ENCODE assay signal across 19 cellular contexts in the genomic region with DNA sequence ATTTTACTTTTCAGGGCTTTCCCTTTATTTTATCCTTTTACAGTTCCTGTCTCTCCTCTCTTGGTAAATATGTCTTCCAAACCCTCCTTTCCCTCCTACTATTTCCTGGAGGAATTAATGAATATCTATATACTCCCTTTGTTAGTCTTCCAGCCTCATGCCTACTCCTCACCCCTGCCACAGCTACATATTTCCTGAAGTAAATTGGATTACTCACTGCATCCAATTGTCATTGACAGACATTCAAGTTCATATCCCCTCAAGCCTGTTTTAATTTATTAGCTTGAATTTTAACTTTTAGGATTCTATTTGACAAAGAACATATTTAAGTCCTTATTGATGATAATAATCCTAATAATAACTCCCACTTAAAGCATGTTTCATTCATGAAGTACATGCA.
DNase-seq lines count a peak whose midpoint lies in the region; TF ChIP-seq lines count a peak whose summit lies in the region.
"Had no signal": no experiment of that assay in that cellular context is flagged by ENCODE, and none has a peak within 500 bp of the region (broad histone marks: within the 10 kb centered on the region; RNA-seq: fewer than 3 reads in every experiment).

No MANE protein-coding gene starts in this region.

- no peak overlapping the region for H3K4me3 ChIP-seq in SK-N-MC
- H3K4me3 ChIP-seq: BLaER1 had no signal

- peak; percentile 4 for DNase-seq in COLO829 (ENCODE audit: low spot score)
- DNase-seq in H9 = no peak
- peak; percentile 28 for DNase-seq in SK-N-MC (ENCODE audit: low read depth, low spot score)
- no peak for DNase-seq in nephron progenitor cell
- no peak for DNase-seq in islet precursor cell
- DNase-seq in NCI-H1092 treated with DMSO at 0.1 percent for 48 hours (lab: John Stamatoyannopoulos, UW) = no peak
- no peak for DNase-seq in NCI-H526 treated with DMSO at 0.1 percent for 48 hours (lab: John Stamatoyannopoulos, UW)
- DNase-seq: Calu3; CD4-positive, alpha-beta T cell; CD8-positive, alpha-beta memory T cell; COR-L47; DMS53; DMS79 treated with DMSO at 0.1 percent for 48 hours; GF-D8; H7; HFFc6 had no signal

- H3K9me3 Mint-ChIP-seq in H9 (0 out of 5 replicates have a peak, but pooled peaks cover 0 to 2% of the 10 kb centered on the region in 2 experiments), nephron progenitor cell (no peaks in the 10 kb centered on the region)
- H3K9me3 Mint-ChIP-seq: CD4-positive, alpha-beta T cell had no signal

- no peak overlapping the region for H4K91ac ChIP-seq in H9 (ENCODE audit: insufficient read length, low read depth, low read length)

- no peak overlapping the region for H2BK12ac ChIP-seq in H9 (ENCODE audit: insufficient read length, low read depth, low read length)

- H3K9ac ChIP-seq in H9 (ENCODE audit: extremely low read depth, insufficient read length, low read length) = no peak overlapping the region
- no peak overlapping the region for H3K9ac ChIP-seq in SK-N-MC (ENCODE audit: insufficient read length)
- H3K9ac ChIP-seq: BLaER1 had no signal

- H3T11ph ChIP-seq in H9 (ENCODE audit: low read length) = no peak overlapping the region

- no peaks in the 10 kb centered on the region for H3K36me3 Mint-ChIP-seq in H9 (ENCODE audit: insufficient read depth in 1 of 3, low read depth in 3 of 3)
- H3K36me3 Mint-ChIP-seq in nephron progenitor cell (ENCODE audit: low read depth) = no peaks in the 10 kb centered on the region
- H3K36me3 Mint-ChIP-seq: CD14-positive monocyte had no signal

- peak overlapping the region; percentile 7 to 63 (median 45); a peak in 3 of 7 replicates for H3K27ac Mint-ChIP-seq in H9
- peak overlapping the region; percentile 80 for H3K27ac Mint-ChIP-seq in nephron progenitor cell
- H3K27ac Mint-ChIP-seq: B cell; CD14-positive monocyte; CD4-positive, alpha-beta T cell; CD8-positive, alpha-beta memory T cell; HFFc6 had no signal

- no peaks in the 10 kb centered on the region for H3K79me1 ChIP-seq in H9 (ENCODE audit: insufficient read depth, low read depth, low read length, poor library complexity, severe bottlenecking)

- peaks cover 35 to 48% of the 10 kb centered on the region in 2 experiments for H3K4me1 Mint-ChIP-seq in H9
- peaks cover 14% of the 10 kb centered on the region for H3K4me1 Mint-ChIP-seq in nephron progenitor cell
- H3K4me1 Mint-ChIP-seq: B cell; CD14-positive monocyte; CD8-positive, alpha-beta memory T cell had no signal

- no peak overlapping the region for H2AFZ ChIP-seq in H9 (ENCODE audit: low read length)

- H4K8ac ChIP-seq in H9 (replicated peaks; ENCODE audit: insufficient read length, low read depth, low read length) = no peak overlapping the region

- no peak overlapping the region for H3K4me2 ChIP-seq in H9 (ENCODE audit: insufficient read depth, insufficient read length, low read length)
- H3K4me2 ChIP-seq: BLaER1 had no signal

- no peak overlapping the region for H3K4ac ChIP-seq in H9 (ENCODE audit: low read depth, low read length)

- H3K23me2 ChIP-seq in H9 (ENCODE audit: insufficient read length, low read depth, low read length, poor library complexity, severe bottlenecking) = no peaks in the 10 kb centered on the region

- H4K20me1 ChIP-seq in H9 (ENCODE audit: control insufficient read depth, insufficient read depth, insufficient read length) = no peaks in the 10 kb centered on the region
- H4K20me1 ChIP-seq: BLaER1 had no signal

- no peak overlapping the region for H2BK120ac ChIP-seq in H9 (ENCODE audit: low read depth, low read length, poor library complexity, severe bottlenecking)

- no peaks in the 10 kb centered on the region for H3K27me3 ChIP-seq in H9 (ENCODE audit: insufficient read depth, low read length)
- H3K27me3 ChIP-seq: BLaER1 had no signal

- H2BK15ac ChIP-seq in H9 (ENCODE audit: low read depth, low read length) = no peak overlapping the region

- no peak overlapping the region for H2AK5ac ChIP-seq in H9 (ENCODE audit: insufficient read length, low read length)

- no peak overlapping the region for H2BK20ac ChIP-seq in H9 (ENCODE audit: low read depth, low read length, poor library complexity, severe bottlenecking)

- H3K23ac ChIP-seq in H9 (ENCODE audit: insufficient read length, low read depth, low read length) = no peak overlapping the region

- H4K5ac ChIP-seq in H9 (ENCODE audit: insufficient read length, low read depth, low read length) = no peak overlapping the region

- TF ChIP-seq CTCF in H9 (conservative IDR thresholded peaks at IDR 0.05) = no peak
- TF ChIP-seq CTCF in nephron progenitor cell (IDR thresholded peaks at IDR 0.05) = no peak

- no peak overlapping the region for H3K27ac ChIP-seq in H9 (ENCODE audit: insufficient read length, low read depth, low read length)
- H3K27ac ChIP-seq in SK-N-MC = no peak overlapping the region
- H3K27ac ChIP-seq: BLaER1 had no signal

- no peak overlapping the region for H2BK5ac ChIP-seq in H9 (ENCODE audit: insufficient read length, low read length)

- H3K4me3 Mint-ChIP-seq in H9 (no peak overlapping the region), nephron progenitor cell (no peak overlapping the region)
- H3K4me3 Mint-ChIP-seq: B cell; CD14-positive monocyte; CD4-positive, alpha-beta T cell; CD8-positive, alpha-beta memory T cell; HFFc6 had no signal

- no peak overlapping the region for H3K14ac ChIP-seq in H9 (ENCODE audit: insufficient read depth, low read length)

- no peaks in the 10 kb centered on the region for H3K36me3 ChIP-seq in SK-N-MC (ENCODE audit: insufficient read depth, low read length)
- H3K36me3 ChIP-seq: BLaER1 had no signal

- no peak overlapping the region for H3K56ac ChIP-seq in H9 (ENCODE audit: insufficient read length, low read depth, low read length)

- no peaks in the 10 kb centered on the region for H3K4me1 ChIP-seq in H9 (ENCODE audit: insufficient read depth, low read length)
- H3K4me1 ChIP-seq: BLaER1 had no signal

- H3K18ac ChIP-seq in H9 (ENCODE audit: insufficient read length, low read depth, low read length) = no peak overlapping the region

- H3K79me2 ChIP-seq in H9 (ENCODE audit: insufficient read depth, low read length) = no peaks in the 10 kb centered on the region

- H3K9me3 ChIP-seq in H9 (ENCODE audit: control insufficient read depth, low read depth, low read length) = no peaks in the 10 kb centered on the region
- no peaks in the 10 kb centered on the region for H3K9me3 ChIP-seq in SK-N-MC (ENCODE audit: low read depth, low read length)
- H3K9me3 ChIP-seq: BLaER1 had no signal

- H3K27me3 Mint-ChIP-seq in H9 (ENCODE audit: low read depth) = no peaks in the 10 kb centered on the region
- no peaks in the 10 kb centered on the region for H3K27me3 Mint-ChIP-seq in nephron progenitor cell (ENCODE audit: low read depth, poor library complexity)
- H3K27me3 Mint-ChIP-seq: CD4-positive, alpha-beta T cell had no signal

Comparison
In these comparisons a context has a peak if more than half of its experiments do, and no peak if none do; other contexts are left out.
1. DNase-seq: peak in COLO829 (single experiment) and SK-N-MC (single experiment); none in H9 (single experiment), nephron progenitor cell (single experiment), islet precursor cell (single experiment), NCI-H1092 treated with DMSO at 0.1 percent for 48 hours (single experiment) and NCI-H526 treated with DMSO at 0.1 percent for 48 hours (single experiment).